11 cellular contexts compared by ENCODE assay signal in genomic region chr3:172135766-172136729, GRCh38.
A peak's percentile ranks its signal among the peaks of the same experiment; 100 is the strongest.
DNase-seq lines count a peak whose midpoint lies in the region; ATAC-seq and TF ChIP-seq lines count a peak whose summit lies in the region.
"Had no signal": no experiment of that assay in that cellular context is flagged by ENCODE, and none has a peak within 500 bp of the region (broad histone marks: within the 10 kb centered on the region; RNA-seq: fewer than 3 reads in every experiment).

No MANE protein-coding gene starts in this region.

- BruUV-seq in Panc1 (replicated peaks; lab: Mats Ljungman, UMichigan): TSS peak; percentile 7

- H3K27ac ChIP-seq in Panc1 (ENCODE audit: low read length): peak overlapping the region; percentile 97

- H3K4me3 ChIP-seq in Panc1 (ENCODE audit: low read depth in 2 of 2, low read length in 2 of 2): no peak overlapping the region
- H3K4me3 ChIP-seq: cardiac muscle cell had no signal

- intact Hi-C loops in Panc1 (cut with micrococcal nuclease; ENCODE audit: unreplicated experiment): loop anchor here (5.0 kb wide), 1 partner anchor 94 kb away; no protein-coding TSS in a partner anchor

- CTCF ChIA-PET in Panc1 (lab: Charles Lee): interaction anchor here (0.5 kb wide), 1 partner anchor 489 kb away, joined by 4 read pairs; no protein-coding TSS in a partner anchor

- H3K27ac Mint-ChIP-seq in progenitor cell of endocrine pancreas: peak overlapping the region; percentile 65

- POLR2A ChIA-PET in Panc1 (lab: Charles Lee): no interaction called here

- H3K9me3 Mint-ChIP-seq in progenitor cell of endocrine pancreas (ENCODE audit: low read depth): no peaks in the 10 kb centered on the region
- H3K9me3 Mint-ChIP-seq: stimulated activated naive CD8-positive, alpha-beta T cell treated with anti-CD3 and anti-CD28 coated beads, Interleukin-15, amount 100 ng/mL, for 72 hours had no signal

- H3K36me3 ChIP-seq in Panc1 (ENCODE audit: control insufficient read depth, insufficient read depth, low read length): peaks cover 3% of the 10 kb centered on the region; the same call in 1 of the 2 replicates
- H3K36me3 ChIP-seq: cardiac muscle cell had no signal

- peaks cover 18% of the 10 kb centered on the region for H3K36me3 Mint-ChIP-seq in progenitor cell of endocrine pancreas (ENCODE audit: insufficient read depth)

- no peaks in the 10 kb centered on the region for H3K27me3 ChIP-seq in Panc1 (ENCODE audit: control insufficient read depth, insufficient read depth, low read length)
- H3K27me3 ChIP-seq: cardiac muscle cell had no signal

- in situ Hi-C loops in Panc1 (cut with HindIII; ENCODE audit: low pct_unique_long_range_greater_than_20kb, low sequenced_read_pairs): no loop called here

- peaks cover 48% of the 10 kb centered on the region for H3K4me1 Mint-ChIP-seq in progenitor cell of endocrine pancreas (ENCODE audit: low read depth)

- TF ChIP-seq CTCF in Panc1 (IDR thresholded peaks at IDR 0.05) (no peak), progenitor cell of endocrine pancreas (IDR thresholded peaks at IDR 0.05; ENCODE audit: unreplicated experiment) (no peak)

- H3K4me3 Mint-ChIP-seq in progenitor cell of endocrine pancreas (ENCODE audit: low read depth): no peak overlapping the region
- H3K4me3 Mint-ChIP-seq: stimulated activated naive CD8-positive, alpha-beta T cell treated with anti-CD3 and anti-CD28 coated beads, Interleukin-15, amount 100 ng/mL, for 72 hours had no signal

- no peak for ATAC-seq in Panc1
- peak; percentile 48 for ATAC-seq in esophagus mucosa
- ATAC-seq in GM21825 (IDR thresholded peaks at IDR 0.05; ENCODE audit: unreplicated experiment): no peak
- no peak for ATAC-seq in GM19035 (IDR thresholded peaks at IDR 0.05; ENCODE audit: unreplicated experiment)
- ATAC-seq in HG02642 (IDR thresholded peaks at IDR 0.05; ENCODE audit: poor library complexity, unreplicated experiment): no peak
- ATAC-seq: stimulated activated naive CD8-positive, alpha-beta T cell treated with anti-CD3 and anti-CD28 coated beads, Interleukin-15, amount 100 ng/mL, for 72 hours had no signal

- H3K9me3 ChIP-seq in Panc1 (ENCODE audit: control insufficient read depth, insufficient read depth, low read depth, low read length): no peaks in the 10 kb centered on the region

- H3K4me1 ChIP-seq in Panc1 (ENCODE audit: control insufficient read depth, insufficient read depth, low read length): peaks cover 92% of the 10 kb centered on the region

- no peaks in the 10 kb centered on the region for H3K27me3 Mint-ChIP-seq in progenitor cell of endocrine pancreas
- H3K27me3 Mint-ChIP-seq: stimulated activated naive CD8-positive, alpha-beta T cell treated with anti-CD3 and anti-CD28 coated beads, Interleukin-15, amount 100 ng/mL, for 72 hours had no signal

- DNase-seq in ELR (ENCODE audit: low read depth) (peak; percentile 72), Panc1 (ENCODE audit: low read depth, low spot score) (no peak), progenitor cell of endocrine pancreas (ENCODE audit: low spot score, unreplicated experiment) (no peak), NCI-H2171 (lab: John Stamatoyannopoulos, UW) (no peak)
- DNase-seq: occipital lobe; stimulated activated naive CD8-positive, alpha-beta T cell treated with anti-CD3 and anti-CD28 coated beads, Interleukin-15, amount 100 ng/mL, for 72 hours had no signal
